29 cellular contexts compared by ENCODE assay signal in the genomic region with DNA sequence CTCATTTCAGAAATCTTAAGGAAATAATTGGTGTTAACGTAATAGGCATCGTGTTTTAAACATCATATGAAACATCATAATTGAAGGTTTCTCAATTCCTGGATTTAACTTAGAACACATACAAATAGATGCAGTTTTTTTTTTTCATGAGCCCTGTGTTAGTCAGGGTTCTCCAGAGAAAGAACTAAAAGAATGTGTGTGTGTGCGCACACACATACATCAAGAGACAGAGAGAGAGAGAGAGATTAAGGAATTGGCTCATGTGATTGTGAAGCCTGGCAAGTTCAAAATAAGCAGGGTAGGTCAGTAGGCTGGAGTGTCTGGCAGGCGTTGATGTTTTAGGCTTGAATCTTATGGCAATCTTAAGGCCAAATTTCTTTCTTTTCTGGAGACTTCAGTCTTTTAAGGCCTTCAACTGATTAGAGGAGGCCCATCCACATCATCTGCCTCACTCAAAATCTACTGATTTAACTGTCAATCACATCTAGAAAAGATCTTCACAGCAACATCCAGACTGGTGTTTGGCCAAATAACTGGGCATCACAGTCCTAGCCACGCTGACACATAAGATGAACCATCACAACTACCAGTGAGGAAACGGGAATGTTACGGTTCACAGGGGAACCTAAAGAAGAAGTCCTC. TPM values are rescaled to one million over a fixed set of nuclear protein-coding genes. Genes with fewer than 3 reads are reported as not detected.
A peak's percentile ranks its signal among the peaks of the same experiment; 100 is the strongest.
DNase-seq lines count a peak whose midpoint lies in the region; ATAC-seq, FAIRE-seq and TF ChIP-seq lines count a peak whose summit lies in the region.
"Had no signal": no experiment of that assay in that cellular context is flagged by ENCODE, and none has a peak within 500 bp of the region (broad histone marks: within the 10 kb centered on the region; RNA-seq: fewer than 3 reads in every experiment).

No MANE protein-coding gene starts in this region.

- no peak overlapping the region for H3K4me3 ChIP-seq in body of pancreas
- H3K4me3 ChIP-seq in kidney (ENCODE audit: low read length in 2 of 2) = no peak overlapping the region
- H3K4me3 ChIP-seq: breast epithelium, left lung, prostate gland had no signal

- POLR2A ChIA-PET in activated CD4-positive, alpha-beta T cell treated with anti-CD3 and anti-CD28 coated beads for 36 hours (lab: Charles Lee) = no interaction called here

- CTCF ChIA-PET in activated CD4-positive, alpha-beta T cell treated with anti-CD3 and anti-CD28 coated beads for 36 hours (lab: Charles Lee) = no interaction called here

- peaks cover 7% of the 10 kb centered on the region for H3K36me3 Mint-ChIP-seq in activated CD4-positive, alpha-beta T cell treated with anti-CD3 and anti-CD28 coated beads, Interleukin-2, amount 10 ng/mL, durations not matched to agents 24 days and 14 days (ENCODE audit: low read depth)
- H3K36me3 Mint-ChIP-seq in type B pancreatic cell = peaks cover 4% of the 10 kb centered on the region
- peaks cover 5 to 12% of the 10 kb centered on the region in 2 donors for H3K36me3 Mint-ChIP-seq in activated naive CD4-positive, alpha-beta T cell treated with anti-CD3 and anti-CD28 coated beads, Interleukin-2, amount 50 U/mL, for 72 hours
- peaks cover 5% of the 10 kb centered on the region for H3K36me3 Mint-ChIP-seq in activated CD4-positive, alpha-beta T cell treated with anti-CD3 and anti-CD28 coated beads for 36 hours (ENCODE audit: low read depth)

- peaks cover 73% of the 10 kb centered on the region for H3K4me1 ChIP-seq in body of pancreas
- H3K4me1 ChIP-seq in kidney (ENCODE audit: control insufficient read depth in 1 of 2, insufficient read depth in 1 of 2, low read depth in 1 of 2, low read length in 2 of 2) = peaks cover 11 to 29% of the 10 kb centered on the region in 2 donors
- H3K4me1 ChIP-seq: breast epithelium, left lung, prostate gland had no signal

- H3K9me3 ChIP-seq in body of pancreas = no peaks in the 10 kb centered on the region
- H3K9me3 ChIP-seq in kidney (ENCODE audit: control insufficient read depth in 1 of 2, low read length in 2 of 2) = peaks cover 0 to 5% of the 10 kb centered on the region in 2 donors
- H3K9me3 ChIP-seq: left lung, prostate gland, SK-N-SH had no signal

- H3K27ac ChIP-seq in body of pancreas (peak overlapping the region; percentile 96 to 99 (median 97)), kidney (ENCODE audit: low read depth in 2 of 2, low read length in 2 of 2) (peak overlapping the region; percentile 92 to 98)
- H3K27ac ChIP-seq: breast epithelium, HL-60, left lung, prostate gland, RWPE1 had no signal

- TF ChIP-seq POLR2A in body of pancreas (IDR thresholded peaks at IDR 0.05) = no peak

- intact Hi-C loops in activated CD4-positive, alpha-beta T cell treated with anti-CD3 and anti-CD28 coated beads, Interleukin-2, amount 10 ng/mL, durations not matched to agents 24 days and 14 days (cut with micrococcal nuclease) = loop anchor here (2.0 kb wide), 1 partner anchor 35 kb away; no protein-coding TSS in a partner anchor
- intact Hi-C loops in body of pancreas (cut with DNase I) = no loop called here
- intact Hi-C loops in kidney (cut with DNase I) = no loop called here
- intact Hi-C loops in activated CD4-positive, alpha-beta T cell treated with anti-CD3 and anti-CD28 coated beads for 36 hours (cut with DNase I, micrococcal nuclease) = loop anchor here in 1 of 2 experiments (5.0 kb wide), 1 partner anchor 88 kb away; no protein-coding TSS in a partner anchor

- ATAC-seq in body of pancreas (no peak), HG02763 (IDR thresholded peaks at IDR 0.05; ENCODE audit: unreplicated experiment) (no peak)
- ATAC-seq in activated naive CD4-positive, alpha-beta T cell treated with anti-CD3 and anti-CD28 coated beads, Interleukin-2, amount 50 U/mL, for 72 hours = no peak
- ATAC-seq in activated CD4-positive, alpha-beta T cell treated with anti-CD3 and anti-CD28 coated beads for 36 hours = no peak
- ATAC-seq: activated CD8-positive, alpha-beta T cell treated with anti-CD3 and anti-CD28 coated beads for 36 hours; left lung had no signal

- H3K4me3 Mint-ChIP-seq in activated CD4-positive, alpha-beta T cell treated with anti-CD3 and anti-CD28 coated beads, Interleukin-2, amount 10 ng/mL, durations not matched to agents 24 days and 14 days = no peak overlapping the region
- H3K4me3 Mint-ChIP-seq in type B pancreatic cell = no peak overlapping the region
- H3K4me3 Mint-ChIP-seq in activated CD4-positive, alpha-beta T cell treated with anti-CD3 and anti-CD28 coated beads for 36 hours = no peak overlapping the region
- H3K4me3 Mint-ChIP-seq: activated B cell treated with CpG ODN at 0.5 μM for 24 hours; activated CD8-positive, alpha-beta T cell treated with anti-CD3 and anti-CD28 coated beads for 36 hours; IgD-negative memory B cell; neural crest cell had no signal

- H3K9me3 Mint-ChIP-seq in activated CD4-positive, alpha-beta T cell treated with anti-CD3 and anti-CD28 coated beads, Interleukin-2, amount 10 ng/mL, durations not matched to agents 24 days and 14 days = peaks cover 4% of the 10 kb centered on the region
- peaks cover 17% of the 10 kb centered on the region for H3K9me3 Mint-ChIP-seq in type B pancreatic cell
- peaks cover 6% of the 10 kb centered on the region in 2 donors for H3K9me3 Mint-ChIP-seq in activated naive CD4-positive, alpha-beta T cell treated with anti-CD3 and anti-CD28 coated beads, Interleukin-2, amount 50 U/mL, for 72 hours
- peaks cover 6% of the 10 kb centered on the region for H3K9me3 Mint-ChIP-seq in activated CD4-positive, alpha-beta T cell treated with anti-CD3 and anti-CD28 coated beads for 36 hours (ENCODE audit: low read depth)

- WGBS in body of pancreas, 2 donors = 55 to 56% methylated on average over 7 of the region's 7 CpGs

- H3K27me3 Mint-ChIP-seq in activated CD4-positive, alpha-beta T cell treated with anti-CD3 and anti-CD28 coated beads, Interleukin-2, amount 10 ng/mL, durations not matched to agents 24 days and 14 days = no peaks in the 10 kb centered on the region
- H3K27me3 Mint-ChIP-seq in type B pancreatic cell = no peaks in the 10 kb centered on the region
- H3K27me3 Mint-ChIP-seq in activated CD4-positive, alpha-beta T cell treated with anti-CD3 and anti-CD28 coated beads for 36 hours = no peaks in the 10 kb centered on the region
- H3K27me3 Mint-ChIP-seq: activated B cell treated with CpG ODN at 0.5 μM for 24 hours; activated CD8-positive, alpha-beta T cell treated with anti-CD3 and anti-CD28 coated beads for 36 hours had no signal

- DNase-seq in activated CD4-positive, alpha-beta T cell treated with anti-CD3 and anti-CD28 coated beads, Interleukin-2, amount 10 ng/mL, durations not matched to agents 24 days and 14 days = no peak
- no peak for DNase-seq in activated CD4-positive, alpha-beta T cell treated with anti-CD3 and anti-CD28 coated beads, Interleukin-2, amount 50 U/mL, for 48 hours
- no peak for DNase-seq in body of pancreas
- no peak for DNase-seq in kidney
- no peak for DNase-seq in type B pancreatic cell (ENCODE audit: extremely low spot score, unreplicated experiment)
- no peak for DNase-seq in activated naive CD4-positive, alpha-beta T cell treated with anti-CD3 and anti-CD28 coated beads, Interleukin-2, amount 50 U/mL, for 72 hours (ENCODE audit: low spot score in 2 of 2)
- no peak for DNase-seq in activated CD4-positive, alpha-beta T cell treated with anti-CD3 and anti-CD28 coated beads for 36 hours
- DNase-seq: 8988T; activated B cell treated with CpG ODN at 0.5 μM for 24 hours; activated CD8-positive, alpha-beta T cell treated with anti-CD3 and anti-CD28 coated beads for 36 hours; activated naive CD4-positive, alpha-beta T cell treated with anti-CD3 and anti-CD28 coated beads, Interleukin-2, amount 50 U/mL, for 16 hours; activated T-cell treated with anti-CD3 and anti-CD28 coated beads, Interleukin-2, amount 50 U/mL, for 1 hour; dermis blood vessel endothelial cell; left lung; midbrain; MM.1S; NCI-H146; NCI-H524 treated with DMSO at 0.1 percent for 48 hours; SK-N-SH; trophoblast cell had no signal

- H3K4me1 Mint-ChIP-seq in activated CD4-positive, alpha-beta T cell treated with anti-CD3 and anti-CD28 coated beads, Interleukin-2, amount 10 ng/mL, durations not matched to agents 24 days and 14 days = peaks cover 41% of the 10 kb centered on the region
- H3K4me1 Mint-ChIP-seq in type B pancreatic cell (ENCODE audit: unreplicated experiment) = peaks cover 18% of the 10 kb centered on the region
- peaks cover 31% of the 10 kb centered on the region for H3K4me1 Mint-ChIP-seq in activated CD4-positive, alpha-beta T cell treated with anti-CD3 and anti-CD28 coated beads for 36 hours

- no peaks in the 10 kb centered on the region for H3K27me3 ChIP-seq in body of pancreas
- H3K27me3 ChIP-seq: breast epithelium, left lung had no signal

- H3K36me3 ChIP-seq in body of pancreas (replicated peaks in 1 of 2; ENCODE audit: insufficient read depth in 1 of 2, low read depth in 2 of 2) = no peaks in the 10 kb centered on the region
- H3K36me3 ChIP-seq in kidney (ENCODE audit: control insufficient read depth in 1 of 2, insufficient read depth in 2 of 2, low read length in 2 of 2) = no peaks in the 10 kb centered on the region
- H3K36me3 ChIP-seq: breast epithelium, left lung, prostate gland had no signal

- H3K27ac Mint-ChIP-seq in activated CD4-positive, alpha-beta T cell treated with anti-CD3 and anti-CD28 coated beads, Interleukin-2, amount 10 ng/mL, durations not matched to agents 24 days and 14 days = peak overlapping the region; percentile 27
- peak overlapping the region; percentile 47 for H3K27ac Mint-ChIP-seq in type B pancreatic cell
- H3K27ac Mint-ChIP-seq in activated naive CD4-positive, alpha-beta T cell treated with anti-CD3 and anti-CD28 coated beads, Interleukin-2, amount 50 U/mL, for 72 hours = no peak overlapping the region
- no peak overlapping the region for H3K27ac Mint-ChIP-seq in activated CD4-positive, alpha-beta T cell treated with anti-CD3 and anti-CD28 coated beads for 36 hours
- H3K27ac Mint-ChIP-seq: activated B cell treated with CpG ODN at 0.5 μM for 24 hours, IgD-negative memory B cell had no signal

- peak overlapping the region in 1 of 2 donors; percentile 59 for H3K9ac ChIP-seq in kidney (ENCODE audit: low read length in 2 of 2)
- H3K9ac ChIP-seq: SK-N-SH had no signal

- FAIRE-seq in kidney (lab: Jason Lieb, UNC) = peak; percentile 38
- FAIRE-seq: D721Med, G401.6 had no signal

- TF ChIP-seq CTCF in body of pancreas (IDR thresholded peaks at IDR 0.05) (no peak), kidney (IDR thresholded peaks at IDR 0.05; ENCODE audit: borderline replicate concordance, extremely low read depth, insufficient read depth) (no peak), type B pancreatic cell (conservative IDR thresholded peaks at IDR 0.05) (no peak)

RNA-seq across cellular contexts. Expression of gene SPATA13, which starts 25.2 kb away (rescaled TPM):
- total RNA-seq in activated CD4-positive, alpha-beta T cell treated with anti-CD3 and anti-CD28 coated beads, Interleukin-2, amount 10 ng/mL, durations not matched to agents 24 days and 14 days = 41.9 and 43.6 TPM in 2 replicates
- total RNA-seq in body of pancreas (100 to 1,000 TPM in 1 of 2 donors, 10 to 100 TPM in 1; 83.3 to 359 TPM), kidney (69.2 TPM), type B pancreatic cell (ENCODE audit: low replicate concordance) (15.2 and 22.0 TPM in 2 replicates)
- polyA plus RNA-seq in kidney (ENCODE audit: insufficient read depth, low read depth, low replicate concordance) = 12.3 TPM
- 10 to 100 TPM; 43.9 to 65.0 TPM for total RNA-seq in activated naive CD4-positive, alpha-beta T cell treated with anti-CD3 and anti-CD28 coated beads, Interleukin-2, amount 50 U/mL, for 72 hours
- 10 to 100 TPM; 47.6 to 51.5 TPM for total RNA-seq in activated CD4-positive, alpha-beta T cell treated with anti-CD3 and anti-CD28 coated beads for 36 hours

Comparison
In these comparisons a context has a peak if more than half of its experiments do, and no peak if none do; other contexts are left out.
1. H3K27ac Mint-ChIP-seq: peak in activated CD4-positive, alpha-beta T cell treated with anti-CD3 and anti-CD28 coated beads, Interleukin-2, amount 10 ng/mL, durations not matched to agents 24 days and 14 days (single experiment) and type B pancreatic cell (single experiment); none in activated naive CD4-positive, alpha-beta T cell treated with anti-CD3 and anti-CD28 coated beads, Interleukin-2, amount 50 U/mL, for 72 hours (0 of 2) and activated CD4-positive, alpha-beta T cell treated with anti-CD3 and anti-CD28 coated beads for 36 hours (single experiment).